ENCODE assay signal across 8 cellular contexts in the genomic region with DNA sequence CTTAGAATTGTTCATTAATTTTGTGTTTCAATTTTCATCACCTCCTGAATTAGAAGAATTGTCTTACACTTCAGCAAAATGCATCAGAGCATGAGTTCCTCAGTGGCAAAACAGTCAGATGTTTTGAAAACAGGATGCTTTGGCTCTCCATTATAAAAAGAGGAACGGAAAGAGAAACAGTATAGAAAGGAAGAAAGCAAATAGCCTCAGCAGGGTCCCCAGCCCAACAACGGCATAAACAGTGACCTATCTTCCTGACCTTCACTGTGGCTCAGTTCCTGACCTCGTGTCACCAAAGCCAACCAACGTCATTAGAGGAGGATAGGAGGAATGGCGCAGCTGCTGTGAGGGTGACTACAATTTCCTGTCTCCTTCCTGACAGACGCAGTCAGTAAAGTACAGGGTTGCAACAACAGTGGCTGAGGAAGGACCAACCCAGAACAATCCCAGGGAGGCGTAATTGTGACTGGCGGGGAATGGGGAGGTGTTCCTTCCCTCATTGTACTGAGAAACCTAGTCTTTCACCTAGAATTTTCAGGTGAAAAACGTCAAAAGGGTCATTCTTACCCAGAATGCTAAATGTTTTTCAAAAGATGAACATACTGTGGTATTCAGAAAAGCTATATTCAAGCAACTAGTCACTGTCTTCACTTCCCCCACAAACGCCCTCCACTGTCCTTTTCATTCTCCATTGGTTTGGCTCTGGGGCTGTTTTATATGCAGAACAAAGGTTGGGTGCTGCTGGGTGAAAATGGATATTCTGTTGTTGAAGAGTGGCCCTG.
DNase-seq lines count a peak whose midpoint lies in the region; TF ChIP-seq lines count a peak whose summit lies in the region.

No MANE protein-coding gene starts in this region.

- H3K4me3 ChIP-seq in GM12875 (ENCODE audit: low read depth, low read length) (peak overlapping the region; percentile 23), skin epidermis (peak overlapping the region in 5 of 7 experiments; percentile 25 to 54 (median 46)), BE2C (ENCODE audit: low read depth, low read length) (no peak overlapping the region)

- peak overlapping the region; percentile 100 for H3K4me3 Mint-ChIP-seq in HFFc6

- peaks cover 6% of the 10 kb centered on the region for H3K27me3 Mint-ChIP-seq in HFFc6 (ENCODE audit: insufficient read depth)

- no peaks in the 10 kb centered on the region for H3K4me1 ChIP-seq in BE2C

- no peak for TF ChIP-seq CTCF in GM12875 (IDR thresholded peaks at IDR 0.05; ENCODE audit: borderline replicate concordance, insufficient read depth, low read depth, low read length)
- TF ChIP-seq CTCF in HFFc6 (IDR thresholded peaks at IDR 0.05): no peak
- no peak for TF ChIP-seq CTCF in BE2C (IDR thresholded peaks at IDR 0.05; ENCODE audit: low read depth, low read length)

- peaks cover 69% of the 10 kb centered on the region for H3K4me1 Mint-ChIP-seq in HFFc6 (ENCODE audit: low read depth)

- intact Hi-C loops in head of caudate nucleus (cut with DNase I): no loop called here

- no peak for DNase-seq in HFFc6
- peak; percentile 97 for DNase-seq in NOMO-1 treated with DMSO at 0.1 percent for 48 hours (lab: John Stamatoyannopoulos, UW; ENCODE audit: unreplicated experiment)
- DNase-seq in activated T-cell treated with anti-CD3 and anti-CD28 coated beads, Interleukin-2, amount 50 U/mL, for 48 hours: peak; percentile 77 to 81
- peak in 34 of 42 donors; percentile 22 to 76 (median 48) for DNase-seq in head of caudate nucleus
- DNase-seq in BE2C: no peak
- no peak for DNase-seq in NCI-H2107 treated with DMSO at 0.1 percent for 48 hours (lab: John Stamatoyannopoulos, UW; ENCODE audit: unreplicated experiment)

- no peaks in the 10 kb centered on the region for H3K9me3 ChIP-seq in BE2C

- H3K9me3 Mint-ChIP-seq in HFFc6: no peaks in the 10 kb centered on the region

- H3K36me3 ChIP-seq in BE2C: no peaks in the 10 kb centered on the region

- no peaks in the 10 kb centered on the region for H3K27me3 ChIP-seq in BE2C

- peak overlapping the region; percentile 93 for H3K27ac Mint-ChIP-seq in HFFc6

- peaks cover 65% of the 10 kb centered on the region for H3K36me3 Mint-ChIP-seq in HFFc6 (ENCODE audit: low read depth)

- peak overlapping the region in 20 of 21 experiments; percentile 55 to 94 (median 85) for H3K27ac ChIP-seq in skin epidermis

Comparison
In these comparisons a context has a peak if more than half of its experiments do, and no peak if none do; other contexts are left out.
1. DNase-seq: peak in NOMO-1 treated with DMSO at 0.1 percent for 48 hours (single experiment), activated T-cell treated with anti-CD3 and anti-CD28 coated beads, Interleukin-2, amount 50 U/mL, for 48 hours (2 of 2) and head of caudate nucleus (34 of 42); none in HFFc6 (single experiment), BE2C (single experiment) and NCI-H2107 treated with DMSO at 0.1 percent for 48 hours (single experiment).